19 cellular contexts compared by ENCODE assay signal in genomic region chr21:41769521-41769920, GRCh38. TPM values are rescaled to one million over a fixed set of nuclear protein-coding genes. Genes with fewer than 3 reads are reported as not detected.
A peak's percentile ranks its signal among the peaks of the same experiment; 100 is the strongest.
DNase-seq lines count a peak whose midpoint lies in the region; ATAC-seq and TF ChIP-seq lines count a peak whose summit lies in the region.
"Had no signal": no experiment of that assay in that cellular context is flagged by ENCODE, and none has a peak within 500 bp of the region (broad histone marks: within the 10 kb centered on the region; RNA-seq: fewer than 3 reads in every experiment).

No MANE protein-coding gene starts in this region.

- CTCF ChIA-PET in MCF 10A (lab: Yijun Ruan, JAX) = interaction anchor here (0.6 to 12.0 kb wide), 4 partner anchors 9 to 157 kb away, joined by 3 to 163 read pairs (median 8); no protein-coding TSS in a partner anchor
- CTCF ChIA-PET in mammary epithelial cell (lab: Charles Lee; ENCODE audit: low non-redundant PET) = no interaction called here

- no peaks in the 10 kb centered on the region for H3K9me3 Mint-ChIP-seq in MCF 10A (ENCODE audit: unreplicated experiment)
- no peaks in the 10 kb centered on the region for H3K9me3 Mint-ChIP-seq in activated T-helper 17 cell treated with anti-CD3 and anti-CD28 coated beads, Interleukin-2, amount 50 U/mL, for 72 hours
- H3K9me3 Mint-ChIP-seq: natural killer cell had no signal

- POLR2A ChIA-PET in MCF 10A (lab: Yijun Ruan, JAX) = interaction anchor here (1.2 to 12.7 kb wide), 4 partner anchors 17 to 155 kb away, joined by 3 to 238 read pairs (median 122); no protein-coding TSS in a partner anchor

- 96% methylated on average over 6 of the region's 7 CpGs for WGBS in mammary epithelial cell (ENCODE audit: low coverage, missing lambda C conversion rate)

- no peaks in the 10 kb centered on the region for H3K27me3 Mint-ChIP-seq in MCF 10A (ENCODE audit: insufficient read depth, unreplicated experiment)
- peaks cover 66% of the 10 kb centered on the region for H3K27me3 Mint-ChIP-seq in activated T-helper 17 cell treated with anti-CD3 and anti-CD28 coated beads, Interleukin-2, amount 50 U/mL, for 72 hours

- H3K4me3 ChIP-seq in mammary epithelial cell (replicated peaks in 1 of 3; ENCODE audit: insufficient read depth in 1 of 3, low read depth in 2 of 3, low read length in 3 of 3) (no peak overlapping the region), upper lobe of right lung (no peak overlapping the region)
- H3K4me3 ChIP-seq: testis had no signal

- H3K4me2 ChIP-seq in mammary epithelial cell (ENCODE audit: insufficient read depth, low read depth, low read length) = no peak overlapping the region

- H3K36me3 Mint-ChIP-seq in MCF 10A (ENCODE audit: insufficient read depth, unreplicated experiment) = peaks cover 25% of the 10 kb centered on the region
- H3K36me3 Mint-ChIP-seq in activated T-helper 17 cell treated with anti-CD3 and anti-CD28 coated beads, Interleukin-2, amount 50 U/mL, for 72 hours (ENCODE audit: low read depth) = peaks cover 11% of the 10 kb centered on the region

- H3K4me1 ChIP-seq in mammary epithelial cell (ENCODE audit: insufficient read depth, low read length) = peaks cover 19% of the 10 kb centered on the region
- peaks cover 22% of the 10 kb centered on the region for H3K4me1 ChIP-seq in upper lobe of right lung
- H3K4me1 ChIP-seq: testis had no signal

- no peak for TF ChIP-seq CTCF in MCF 10A (IDR thresholded peaks at IDR 0.05; ENCODE audit: unreplicated experiment)
- TF ChIP-seq CTCF in mammary epithelial cell (conservative IDR thresholded peaks at IDR 0.05 in 1 of 2, IDR thresholded peaks at IDR 0.05 in 1 of 2; ENCODE audit: extremely low read depth in 1 of 2, insufficient read depth in 1 of 2, low read depth in 1 of 2, low read length in 2 of 2) = no peak
- TF ChIP-seq CTCF in upper lobe of right lung (IDR thresholded peaks at IDR 0.05) = no peak

- DNase-seq in MCF 10A (ENCODE audit: unreplicated experiment) = no peak
- no peak for DNase-seq in mammary epithelial cell
- peak; percentile 41 for DNase-seq in islet precursor cell
- DNase-seq in upper lobe of right lung = peak; percentile 31
- DNase-seq in NCI-H2171 treated with DMSO at 0.1 percent for 48 hours (lab: John Stamatoyannopoulos, UW) = no peak
- DNase-seq in NCI-H1105 treated with DMSO at 0.1 percent for 48 hours (lab: John Stamatoyannopoulos, UW) = no peak
- no peak for DNase-seq in DMS79 treated with DMSO at 0.1 percent for 48 hours (lab: John Stamatoyannopoulos, UW)
- DNase-seq: activated CD4-positive, alpha-beta T cell treated with anti-CD3 and anti-CD28 coated beads for 36 hours; activated gamma-delta T cell; cortex of kidney; HFFc6; natural killer cell; NCI-H524; ovary; stimulated activated naive B cell treated with anti-CD40 and anti-IgM and Interleukin-4, amounts not matched to agents 10 μg/mL and 1 μg/mL and 100 μg/mL, for 72 hours; testis had no signal

- BruUV-seq in MCF 10A (replicated peaks; lab: Mats Ljungman, UMichigan) = no TSS peak
- BruUV-seq in mammary epithelial cell (replicated peaks; lab: Mats Ljungman, UMichigan) = no TSS peak

- no peak overlapping the region for H2AFZ ChIP-seq in mammary epithelial cell (ENCODE audit: low read depth, low read length)

- dilution Hi-C loops in mammary epithelial cell (cut with HindIII; ENCODE audit: low sequenced_read_pairs) = loop anchor here (5.0 to 10.0 kb wide), 2 partner anchors 92 to 155 kb away; no protein-coding TSS in a partner anchor

- in situ Hi-C loops in mammary epithelial cell (cut with MboI; ENCODE audit: low sequenced_read_pairs in 2 of 2) = loop anchor here in 1 of 2 donors (5.0 kb wide), 1 partner anchor 157 kb away; no protein-coding TSS in a partner anchor

- no peaks in the 10 kb centered on the region for H3K27me3 ChIP-seq in mammary epithelial cell (ENCODE audit: insufficient read depth, low read length)
- peaks cover 67% of the 10 kb centered on the region for H3K27me3 ChIP-seq in upper lobe of right lung
- H3K27me3 ChIP-seq: ovary had no signal

- no peak overlapping the region for H3K9ac ChIP-seq in mammary epithelial cell (ENCODE audit: insufficient read depth, low read length)
- H3K9ac ChIP-seq: BLaER1 treated with 17β-estradiol and CSF1 and Interleukin-3, amounts not matched to agents 10 nM and 100 nM had no signal

- H3K9me3 ChIP-seq in mammary epithelial cell (replicated peaks; ENCODE audit: insufficient read depth, low read length) (no peaks in the 10 kb centered on the region), upper lobe of right lung (no peaks in the 10 kb centered on the region)
- H3K9me3 ChIP-seq: ovary, testis had no signal

- no peaks in the 10 kb centered on the region for H4K20me1 ChIP-seq in mammary epithelial cell (ENCODE audit: insufficient read depth, low read length)

- H3K4me1 Mint-ChIP-seq in MCF 10A (ENCODE audit: insufficient read depth, unreplicated experiment) = peaks cover 23% of the 10 kb centered on the region
- peaks cover 11% of the 10 kb centered on the region for H3K4me1 Mint-ChIP-seq in activated T-helper 17 cell treated with anti-CD3 and anti-CD28 coated beads, Interleukin-2, amount 50 U/mL, for 72 hours

- ATAC-seq in activated T-helper 17 cell treated with anti-CD3 and anti-CD28 coated beads, Interleukin-2, amount 50 U/mL, for 72 hours (replicated peaks) = no peak
- no peak for ATAC-seq in upper lobe of right lung
- ATAC-seq: activated CD4-positive, alpha-beta T cell treated with anti-CD3 and anti-CD28 coated beads for 36 hours; natural killer cell; stimulated activated naive B cell treated with anti-CD40 and anti-IgM and Interleukin-4, amounts not matched to agents 10 μg/mL and 1 μg/mL and 100 μg/mL, for 72 hours had no signal

- peaks cover 30% of the 10 kb centered on the region for H3K79me2 ChIP-seq in mammary epithelial cell (ENCODE audit: insufficient read depth, low read length)

- H3K27ac Mint-ChIP-seq in MCF 10A (ENCODE audit: low read depth, unreplicated experiment) = peak overlapping the region; percentile 87
- H3K27ac Mint-ChIP-seq in activated T-helper 17 cell treated with anti-CD3 and anti-CD28 coated beads, Interleukin-2, amount 50 U/mL, for 72 hours = no peak overlapping the region
- H3K27ac Mint-ChIP-seq: activated CD4-positive, alpha-beta T cell treated with anti-CD3 and anti-CD28 coated beads for 36 hours; HFFc6; natural killer cell; stimulated activated naive B cell treated with anti-CD40 and anti-IgM and Interleukin-4, amounts not matched to agents 10 μg/mL and 1 μg/mL and 100 μg/mL, for 72 hours had no signal

- H3K27ac ChIP-seq in mammary epithelial cell (ENCODE audit: insufficient read depth, low read depth, low read length) (no peak overlapping the region), upper lobe of right lung (no peak overlapping the region)
- H3K27ac ChIP-seq: BLaER1 treated with 17β-estradiol and CSF1 and Interleukin-3, amounts not matched to agents 10 nM and 100 nM; ovary; testis had no signal

- H3K36me3 ChIP-seq in mammary epithelial cell (ENCODE audit: insufficient read depth, low read length) = no peaks in the 10 kb centered on the region
- no peaks in the 10 kb centered on the region for H3K36me3 ChIP-seq in upper lobe of right lung
- H3K36me3 ChIP-seq: BLaER1 treated with 17β-estradiol and CSF1 and Interleukin-3, amounts not matched to agents 10 nM and 100 nM; ovary had no signal

- H3K4me3 Mint-ChIP-seq in MCF 10A (ENCODE audit: unreplicated experiment) = no peak overlapping the region
- H3K4me3 Mint-ChIP-seq in activated T-helper 17 cell treated with anti-CD3 and anti-CD28 coated beads, Interleukin-2, amount 50 U/mL, for 72 hours = peak overlapping the region; percentile 78

- intact Hi-C loops in MCF 10A (cut with micrococcal nuclease) (loop anchor here (10.0 kb wide), 1 partner anchor 605 kb away; the partner anchor contains the start of gene BACE2), mammary epithelial cell (cut with micrococcal nuclease) (loop anchor here (5.0 kb wide), 1 partner anchor 163 kb away; no protein-coding TSS in a partner anchor), upper lobe of right lung (cut with DNase I) (no loop called here)

RNA-seq across cellular contexts. Expression of gene RIPK4, which starts 2.7 kb away (rescaled TPM):
- total RNA-seq in MCF 10A (2022) = 14.0 and 22.3 TPM in 2 replicates
- total RNA-seq in mammary epithelial cell = 10 to 100 TPM; 50.1 to 83.9 TPM
- 21.0 TPM for polyA plus RNA-seq in mammary epithelial cell
- 36.0 TPM for polyA minus RNA-seq in mammary epithelial cell
- 1 to 10 TPM in 1 of 2 donors, not detected in 1; 1.1 TPM for total RNA-seq in activated T-helper 17 cell treated with anti-CD3 and anti-CD28 coated beads, Interleukin-2, amount 50 U/mL, for 72 hours
- total RNA-seq in upper lobe of right lung = 10.9 TPM
- total RNA-seq: fibroblast of villous mesenchyme had no signal

Comparison
In these comparisons a context has a peak if more than half of its experiments do, and no peak if none do; other contexts are left out.
1. DNase-seq: peak in islet precursor cell (single experiment) and upper lobe of right lung (single experiment); none in MCF 10A (single experiment), mammary epithelial cell (single experiment), NCI-H2171 treated with DMSO at 0.1 percent for 48 hours (single experiment), NCI-H1105 treated with DMSO at 0.1 percent for 48 hours (single experiment) and DMS79 treated with DMSO at 0.1 percent for 48 hours (single experiment).